9 cellular contexts compared by ENCODE assay signal in genomic region chr12:108333898-108334699, GRCh38. TPM values are rescaled to one million over a fixed set of nuclear protein-coding genes. Genes with fewer than 3 reads are reported as not detected.
DNase-seq lines count a peak whose midpoint lies in the region; ATAC-seq and TF ChIP-seq lines count a peak whose summit lies in the region.
"Had no signal": no experiment of that assay in that cellular context is flagged by ENCODE, and none has a peak within 500 bp of the region (broad histone marks: within the 10 kb centered on the region; RNA-seq: fewer than 3 reads in every experiment).

No MANE protein-coding gene starts in this region.

- no peak for TF ChIP-seq CTCF in coronary artery (IDR thresholded peaks at IDR 0.05)
- no peak for TF ChIP-seq CTCF in prostate gland (IDR thresholded peaks at IDR 0.05)

- H2AFZ ChIP-seq in Karpas-422 (ENCODE audit: low read length) = no peak overlapping the region

- peak; percentile 50 for ATAC-seq in GM19035 (IDR thresholded peaks at IDR 0.05; ENCODE audit: unreplicated experiment)
- peak; percentile 49 for ATAC-seq in HG03064 (IDR thresholded peaks at IDR 0.05; ENCODE audit: low read depth, unreplicated experiment)

- H3K9me3 ChIP-seq in Karpas-422 (ENCODE audit: low read length) = no peaks in the 10 kb centered on the region
- no peaks in the 10 kb centered on the region for H3K9me3 ChIP-seq in prostate gland
- H3K9me3 ChIP-seq: gastrocnemius medialis had no signal

- no peaks in the 10 kb centered on the region for H3K27me3 ChIP-seq in Karpas-422 (ENCODE audit: low read length)
- H3K27me3 ChIP-seq in prostate gland (replicated peaks; ENCODE audit: insufficient read depth) = no peaks in the 10 kb centered on the region

- no peak overlapping the region for H3K9ac ChIP-seq in Karpas-422 (ENCODE audit: low read length)

- H3K4me3 ChIP-seq in coronary artery = no peak overlapping the region
- H3K4me3 ChIP-seq in Karpas-422 (ENCODE audit: low read length) = no peak overlapping the region
- no peak overlapping the region for H3K4me3 ChIP-seq in prostate gland
- H3K4me3 ChIP-seq: gastrocnemius medialis had no signal

- H3K4me1 ChIP-seq in Karpas-422 (ENCODE audit: low read length) = no peaks in the 10 kb centered on the region
- H3K4me1 ChIP-seq in prostate gland (replicated peaks) = no peaks in the 10 kb centered on the region

- DNase-seq in coronary artery (ENCODE audit: low spot score) = no peak
- peak; percentile 27 for DNase-seq in stimulated activated CD8-positive, alpha-beta memory T cell treated with anti-CD3 and anti-CD28 coated beads, Interleukin-4, amount 100 ng/mL, for 48 hours
- no peak for DNase-seq in Karpas-422
- DNase-seq in prostate gland (ENCODE audit: low spot score) = no peak
- DNase-seq in NCI-H1694 (lab: John Stamatoyannopoulos, UW) = no peak
- DNase-seq in central memory CD4-positive, alpha-beta T cell = no peak

- intact Hi-C loops in prostate gland (cut with DNase I) = no loop called here

- H4K20me1 ChIP-seq in Karpas-422 (ENCODE audit: insufficient read depth, low read depth, low read length) = no peaks in the 10 kb centered on the region

- peak overlapping the region; percentile 50 to 77 for H3K27ac ChIP-seq in coronary artery
- no peak overlapping the region for H3K27ac ChIP-seq in Karpas-422 (ENCODE audit: low read length)
- no peak overlapping the region for H3K27ac ChIP-seq in prostate gland

- no peaks in the 10 kb centered on the region for H3K9me2 ChIP-seq in Karpas-422 (replicated peaks; ENCODE audit: insufficient read depth, low read length)

- H3K4me2 ChIP-seq in Karpas-422 (ENCODE audit: low read depth, low read length, poor library complexity, severe bottlenecking) = no peak overlapping the region

- 68% methylated on average over 10 of the region's 10 CpGs for WGBS in prostate gland

- no peak for TF ChIP-seq POLR2A in prostate gland (IDR thresholded peaks at IDR 0.05)

- H3K36me3 ChIP-seq in Karpas-422 (ENCODE audit: insufficient read depth, low read length) (no peaks in the 10 kb centered on the region), prostate gland (no peaks in the 10 kb centered on the region)
- H3K36me3 ChIP-seq: gastrocnemius medialis had no signal

- H3K79me2 ChIP-seq in Karpas-422 (ENCODE audit: low read length) = no peaks in the 10 kb centered on the region

RNA-seq across cellular contexts. Expression of gene CMKLR1, which starts 5.0 kb away (rescaled TPM):
- not detected in 2 replicates for total RNA-seq in Karpas-422 (2014; rRNA removed; shearing (Covaris generic); ENCODE audit: low replicate concordance)
- total RNA-seq in prostate gland = 1 to 10 TPM; 3.3 to 9.1 TPM

Comparison
In these comparisons a context has a peak if more than half of its experiments do, and no peak if none do; other contexts are left out.
1. H3K27ac ChIP-seq: peak in coronary artery (2 of 2); none in Karpas-422 (single experiment) and prostate gland (0 of 2).